28 cellular contexts compared by ENCODE assay signal in genomic region chr4:114076865-114077264, GRCh38.
DNase-seq lines count a peak whose midpoint lies in the region; ATAC-seq, FAIRE-seq and TF ChIP-seq lines count a peak whose summit lies in the region.
"Had no signal": no experiment of that assay in that cellular context is flagged by ENCODE, and none has a peak within 500 bp of the region (broad histone marks: within the 10 kb centered on the region; RNA-seq: fewer than 3 reads in every experiment).

No MANE protein-coding gene starts in this region.

- no peak overlapping the region for H3K4me2 ChIP-seq in IMR-90 (ENCODE audit: low read depth, low read length)
- peak overlapping the region; percentile 36 for H3K4me2 ChIP-seq in keratinocyte (ENCODE audit: control insufficient read depth, extremely low read depth, insufficient read depth, low read depth, low read length)
- H3K4me2 ChIP-seq: PC-9 had no signal

- H3K4me3 ChIP-seq in IMR-90 (ENCODE audit: insufficient read depth, low read depth, low read length): no peak overlapping the region
- no peak overlapping the region for H3K4me3 ChIP-seq in keratinocyte (ENCODE audit: control insufficient read depth in 2 of 3, extremely low read depth in 1 of 3, insufficient read depth in 2 of 3, low read depth in 1 of 3, low read length in 3 of 3)
- H3K4me3 ChIP-seq: HAP-1, PC-9, right atrium auricular region, transverse colon had no signal

- peaks cover 3% of the 10 kb centered on the region; the same call in 1 of the 2 replicates for H3K9me1 ChIP-seq in IMR-90 (ENCODE audit: insufficient read depth, low read length)
- no peaks in the 10 kb centered on the region for H3K9me1 ChIP-seq in keratinocyte (ENCODE audit: control insufficient read depth, extremely low read depth, insufficient read depth, low read length)

- no TSS peak for BruUV-seq in IMR-90 (replicated peaks; lab: Mats Ljungman, UMichigan)

- H4K20me1 ChIP-seq in IMR-90 (ENCODE audit: insufficient read depth, low read length) (no peaks in the 10 kb centered on the region), keratinocyte (ENCODE audit: control insufficient read depth, extremely low read depth, insufficient read depth, low read length) (no peaks in the 10 kb centered on the region)

- POLR2A ChIA-PET in IMR-90 (lab: Charles Lee; ENCODE audit: unreplicated experiment) (no interaction called here), WTC11 (lab: Charles Lee) (no interaction called here)

- no peaks in the 10 kb centered on the region for H3K79me2 ChIP-seq in keratinocyte (ENCODE audit: control insufficient read depth, insufficient read depth, low read length)

- peak overlapping the region; percentile 94; the same call in 1 of the 2 replicates for H3K4ac ChIP-seq in IMR-90 (ENCODE audit: low read depth, low read length)

- no peak for FAIRE-seq in keratinocyte (lab: Jason Lieb, UNC)
- FAIRE-seq: colon, GM19239 had no signal

- H2AK9ac ChIP-seq in IMR-90 (replicated peaks; ENCODE audit: low read depth, low read length, poor library complexity): no peak overlapping the region

- peak overlapping the region; percentile 58; the same call in 1 of the 2 replicates for H3K27ac ChIP-seq in IMR-90 (ENCODE audit: insufficient read depth, low read length)
- H3K27ac ChIP-seq in keratinocyte (ENCODE audit: control insufficient read depth, insufficient read depth, low read length): peak overlapping the region; percentile 26
- H3K27ac ChIP-seq: PC-9, right atrium auricular region, transverse colon had no signal

- no peak overlapping the region for H4K91ac ChIP-seq in IMR-90 (ENCODE audit: insufficient read depth, low read depth, low read length)

- CTCF ChIA-PET in IMR-90 (lab: Yijun Ruan, JAX) (interaction anchor here (0.6 to 1.0 kb wide), 2 partner anchors 107 to 343 kb away, joined by 3 read pairs; no protein-coding TSS in a partner anchor), WTC11 (lab: Charles Lee) (no interaction called here)

- H3K36me3 Mint-ChIP-seq in WTC11: no peaks in the 10 kb centered on the region
- H3K36me3 Mint-ChIP-seq: activated naive CD4-positive, alpha-beta T cell treated with anti-CD3 and anti-CD28 coated beads, Interleukin-2, amount 10 ng/mL, durations not matched to agents 7 days and 5 days; natural killer cell treated with Interleukin-12 subunit alpha and Interleukin-12 subunit beta and Interleukin-15 and Interleukin-18, amount 100 ng/mL, for 72 hours had no signal

- in situ Hi-C loops in Caki2 (cut with HindIII; ENCODE audit: low pct_unique_long_range_greater_than_20kb, low sequenced_read_pairs) (no loop called here), IMR-90 (cut with MboI; ENCODE audit: low sequenced_read_pairs) (no loop called here)

- peak overlapping the region; percentile 93; the same call in 1 of the 2 replicates for H2BK20ac ChIP-seq in IMR-90 (ENCODE audit: low read depth, low read length)

- H3K27me3 Mint-ChIP-seq in WTC11 (ENCODE audit: low read depth): no peaks in the 10 kb centered on the region
- H3K27me3 Mint-ChIP-seq: activated naive CD4-positive, alpha-beta T cell treated with anti-CD3 and anti-CD28 coated beads, Interleukin-2, amount 10 ng/mL, durations not matched to agents 7 days and 5 days had no signal

- peak overlapping the region in 1 of 2 experiments; percentile 44; a peak in 1 of 4 replicates for H4K8ac ChIP-seq in IMR-90 (ENCODE audit: low read depth in 2 of 2, low read length in 2 of 2)

- H2AFZ ChIP-seq in IMR-90 (replicated peaks; ENCODE audit: low read length, poor library complexity) (no peak overlapping the region), keratinocyte (ENCODE audit: control insufficient read depth, low read length) (no peak overlapping the region)
- H2AFZ ChIP-seq: PC-9 had no signal

- no peak overlapping the region for H3K23ac ChIP-seq in IMR-90 (ENCODE audit: low read depth, low read length)

- 0 out of 2 replicates have a peak overlapping the region, but pooled peaks have one; percentile 84 for H2AK5ac ChIP-seq in IMR-90 (ENCODE audit: low read depth, low read length)

- H3K18ac ChIP-seq in IMR-90 (ENCODE audit: low read depth, low read length): no peak overlapping the region

- no peak for TF ChIP-seq CTCF in IMR-90 (conservative IDR thresholded peaks at IDR 0.05; ENCODE audit: low read depth, low read length)
- TF ChIP-seq CTCF in keratinocyte (optimal IDR thresholded peaks at IDR 0.05 in 1 of 3, IDR thresholded peaks at IDR 0.05 in 1 of 3, conservative IDR thresholded peaks at IDR 0.05 in 1 of 3; ENCODE audit: extremely low read depth in 1 of 3, insufficient read depth in 2 of 3, low read length in 3 of 3): no peak
- no peak for TF ChIP-seq CTCF in WTC11 (IDR thresholded peaks at IDR 0.05)

- H3K27ac Mint-ChIP-seq in WTC11: no peak overlapping the region
- H3K27ac Mint-ChIP-seq: activated B cell treated with CpG ODN at 0.5 μM for 24 hours; activated naive CD4-positive, alpha-beta T cell treated with anti-CD3 and anti-CD28 coated beads, Interleukin-2, amount 10 ng/mL, durations not matched to agents 7 days and 5 days; activated T-helper 1 cell treated with anti-CD3 and anti-CD28 coated beads, Interleukin-12 subunit alpha, Interleukin-12 subunit beta, Interleukin-2, Interleukin-4 antibody, amounts not matched to agents 30 ng/mL and 10 ng/mL and 1 ng/mL, durations not matched to agents 14 hours and 24 hours and 36 hours; natural killer cell treated with Interleukin-12 subunit alpha and Interleukin-12 subunit beta and Interleukin-15 and Interleukin-18, amount 100 ng/mL, for 72 hours had no signal

- H3K4me1 ChIP-seq in IMR-90 (ENCODE audit: control insufficient read depth, insufficient read depth, low read length) (peaks cover 8% of the 10 kb centered on the region), keratinocyte (ENCODE audit: control insufficient read depth, extremely low read depth, insufficient read depth, low read length) (peaks cover 11% of the 10 kb centered on the region)
- H3K4me1 ChIP-seq: HAP-1, right atrium auricular region, transverse colon had no signal

- no peaks in the 10 kb centered on the region for H3K36me3 ChIP-seq in IMR-90 (ENCODE audit: control insufficient read depth, insufficient read depth, low read length)
- H3K36me3 ChIP-seq in keratinocyte (ENCODE audit: control insufficient read depth in 2 of 2, extremely low read depth in 1 of 2, insufficient read depth in 2 of 2, low read length in 2 of 2): no peaks in the 10 kb centered on the region
- H3K36me3 ChIP-seq: HAP-1, right atrium auricular region, transverse colon had no signal

- H2BK15ac ChIP-seq in IMR-90 (ENCODE audit: low read depth, low read length): peak overlapping the region; percentile 85; the same call in 1 of the 3 replicates

- intact Hi-C loops in IMR-90 (cut with micrococcal nuclease): loop anchor here (5.0 to 10.0 kb wide), 2 partner anchors 290 to 682 kb away; no protein-coding TSS in a partner anchor

- no peak for TF ChIP-seq POLR2A in IMR-90 (IDR thresholded peaks at IDR 0.05; ENCODE audit: low read depth, low read length)

- no peak overlapping the region for H3K9ac ChIP-seq in IMR-90 (ENCODE audit: low read depth, low read length)
- no peak overlapping the region for H3K9ac ChIP-seq in keratinocyte (ENCODE audit: control insufficient read depth, extremely low read depth, insufficient read depth, low read length)

- no peak for ATAC-seq in IMR-90 (ENCODE audit: low read depth)
- ATAC-seq in HG03097 (IDR thresholded peaks at IDR 0.05; ENCODE audit: low FRiP score, unreplicated experiment): no peak
- no peak for ATAC-seq in WTC11
- ATAC-seq: esophagus mucosa; natural killer cell treated with Interleukin-12 subunit alpha and Interleukin-12 subunit beta and Interleukin-15 and Interleukin-18, amount 100 ng/mL, for 72 hours had no signal

- H3K14ac ChIP-seq in IMR-90 (replicated peaks; ENCODE audit: low read depth, low read length): no peak overlapping the region; the same call in 1 of the 2 replicates

- no peaks in the 10 kb centered on the region for H3K27me3 ChIP-seq in IMR-90 (ENCODE audit: control insufficient read depth, insufficient read depth, low read length)
- H3K27me3 ChIP-seq in keratinocyte (ENCODE audit: control insufficient read depth, extremely low read depth, insufficient read depth, low read length): no peaks in the 10 kb centered on the region
- H3K27me3 ChIP-seq: right atrium auricular region, transverse colon had no signal

- dilution Hi-C loops in IMR-90 (cut with HindIII; ENCODE audit: low sequenced_read_pairs, unreplicated experiment) (no loop called here), keratinocyte (cut with MboI; ENCODE audit: extremely low pct_ligation_motif_present, low sequenced_read_pairs) (no loop called here)

- H3K79me1 ChIP-seq in IMR-90 (ENCODE audit: low read depth in 1 of 2, low read length in 2 of 2): no peaks in the 10 kb centered on the region

- no peak overlapping the region for H3K4me3 Mint-ChIP-seq in WTC11
- H3K4me3 Mint-ChIP-seq: activated B cell treated with CpG ODN at 0.5 μM for 24 hours; activated naive CD4-positive, alpha-beta T cell treated with anti-CD3 and anti-CD28 coated beads, Interleukin-2, amount 10 ng/mL, durations not matched to agents 7 days and 5 days; activated T-helper 1 cell treated with anti-CD3 and anti-CD28 coated beads, Interleukin-12 subunit alpha, Interleukin-12 subunit beta, Interleukin-2, Interleukin-4 antibody, amounts not matched to agents 30 ng/mL and 10 ng/mL and 1 ng/mL, durations not matched to agents 14 hours and 24 hours and 36 hours; natural killer cell treated with Interleukin-12 subunit alpha and Interleukin-12 subunit beta and Interleukin-15 and Interleukin-18, amount 100 ng/mL, for 72 hours had no signal

- DNase-seq in Caki2 (ENCODE audit: low read depth) (peak; percentile 44), IMR-90 (no peak), dermis microvascular lymphatic vessel endothelial cell (ENCODE audit: low read depth in 2 of 2) (peak; percentile 42 to 85), keratinocyte (ENCODE audit: low read depth, low spot score) (no peak), WTC11 (ENCODE audit: low spot score) (no peak)
- no peak for DNase-seq in stimulated activated CD4-positive, alpha-beta T cell treated with anti-CD3 and anti-CD28 coated beads, Interleukin-4, amount 100 ng/mL, for 1 hour
- DNase-seq in stimulated activated CD4-positive, alpha-beta T cell treated with anti-CD3 and anti-CD28 coated beads, Interleukin-15, amount 100 ng/mL, for 24 hours: no peak
- DNase-seq: activated B cell treated with CpG ODN at 0.5 μM for 24 hours; activated CD4-positive, alpha-beta T cell treated with anti-CD3 and anti-CD28 coated beads, Interleukin-2, amount 50 U/mL, for 4 hours; activated naive CD4-positive, alpha-beta T cell treated with anti-CD3 and anti-CD28 coated beads, Interleukin-2, amount 10 ng/mL, durations not matched to agents 7 days and 5 days; effector memory CD4-positive, alpha-beta T cell; GF-D8; Kasumi-1; NCI-H1048; NCI-H1694 treated with DMSO at 0.1 percent for 48 hours; NCI-H526; NK-92 treated with Interleukin-12 subunit alpha and Interleukin-12 subunit beta, amount 100 ng/mL, for 24 hours; SHP77 treated with DMSO at 0.1 percent for 48 hours; transverse colon had no signal

- H3K9me3 ChIP-seq in IMR-90 (ENCODE audit: control insufficient read depth, insufficient read depth, low read length) (no peaks in the 10 kb centered on the region), keratinocyte (ENCODE audit: control insufficient read depth, low read depth, low read length) (no peaks in the 10 kb centered on the region)
- H3K9me3 ChIP-seq: HAP-1, right atrium auricular region, transverse colon had no signal

- no peak overlapping the region for H3K56ac ChIP-seq in IMR-90 (ENCODE audit: extremely low read depth, insufficient read depth, low read length)

- H4K5ac ChIP-seq in IMR-90 (ENCODE audit: low read depth, low read length): no peak overlapping the region

- TF ChIP-seq RAD21 in IMR-90 (IDR thresholded peaks at IDR 0.05; ENCODE audit: low read length): no peak

- H3K9me3 Mint-ChIP-seq in WTC11: peaks cover 22% of the 10 kb centered on the region
- H3K9me3 Mint-ChIP-seq: activated naive CD4-positive, alpha-beta T cell treated with anti-CD3 and anti-CD28 coated beads, Interleukin-2, amount 10 ng/mL, durations not matched to agents 7 days and 5 days; activated T-helper 1 cell treated with anti-CD3 and anti-CD28 coated beads, Interleukin-12 subunit alpha, Interleukin-12 subunit beta, Interleukin-2, Interleukin-4 antibody, amounts not matched to agents 30 ng/mL and 10 ng/mL and 1 ng/mL, durations not matched to agents 14 hours and 24 hours and 36 hours; natural killer cell treated with Interleukin-12 subunit alpha and Interleukin-12 subunit beta and Interleukin-15 and Interleukin-18, amount 100 ng/mL, for 72 hours had no signal

- peaks cover 12% of the 10 kb centered on the region for H3K4me1 Mint-ChIP-seq in WTC11
- H3K4me1 Mint-ChIP-seq: activated B cell treated with CpG ODN at 0.5 μM for 24 hours; activated naive CD4-positive, alpha-beta T cell treated with anti-CD3 and anti-CD28 coated beads, Interleukin-2, amount 10 ng/mL, durations not matched to agents 7 days and 5 days had no signal

- peak overlapping the region; percentile 88 for H2BK5ac ChIP-seq in IMR-90 (ENCODE audit: low read depth, low read length, poor library complexity, severe bottlenecking)

- H2BK120ac ChIP-seq in IMR-90 (ENCODE audit: low read depth, low read length): peak overlapping the region; percentile 93

Comparison
In these comparisons a context has a peak if more than half of its experiments do, and no peak if none do; other contexts are left out.
1. DNase-seq: peak in Caki2 (single experiment) and dermis microvascular lymphatic vessel endothelial cell (2 of 2); none in IMR-90 (single experiment), keratinocyte (single experiment), WTC11 (single experiment), stimulated activated CD4-positive, alpha-beta T cell treated with anti-CD3 and anti-CD28 coated beads, Interleukin-4, amount 100 ng/mL, for 1 hour (single experiment) and stimulated activated CD4-positive, alpha-beta T cell treated with anti-CD3 and anti-CD28 coated beads, Interleukin-15, amount 100 ng/mL, for 24 hours (single experiment).